In genomic region chr20:3720626-3721025, GRCh38 we compare ENCODE assay signal across 3 cellular contexts.
TF ChIP-seq lines count a peak whose summit lies in the region.

No MANE protein-coding gene starts in this region.

TF ChIP-seq in A549, 52 proteins besides CTCF, POLR2A, EP300 and RAD21:
- TF ChIP-seq MAX (IDR thresholded peaks at IDR 0.05) (no peak), SMC3 (IDR thresholded peaks at IDR 0.05) (no peak), POLR2AphosphoS2 (conservative IDR thresholded peaks at IDR 0.05; ENCODE audit: low read length) (no peak), CBX2 (IDR thresholded peaks at IDR 0.05; ENCODE audit: borderline replicate concordance, low read depth) (no peak), CHD4 (IDR thresholded peaks at IDR 0.05; ENCODE audit: borderline replicate concordance) (no peak)
- TF ChIP-seq, protein P1, sequence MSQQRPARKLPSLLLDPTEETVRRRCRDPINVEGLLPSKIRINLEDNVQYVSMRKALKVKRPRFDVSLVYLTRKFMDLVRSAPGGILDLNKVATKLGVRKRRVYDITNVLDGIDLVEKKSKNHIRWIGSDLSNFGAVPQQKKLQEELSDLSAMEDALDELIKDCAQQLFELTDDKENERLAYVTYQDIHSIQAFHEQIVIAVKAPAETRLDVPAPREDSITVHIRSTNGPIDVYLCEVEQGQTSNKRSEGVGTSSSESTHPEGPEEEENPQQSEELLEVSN (IDR thresholded peaks at IDR 0.05; ENCODE audit: borderline replicate concordance, low read depth), result no peak
TF ChIP-seq in A549: peak in this region for 0.

TF ChIP-seq in GM12891, 5 proteins besides CTCF, POLR2A, EP300 and RAD21:
- 0 out of 2 replicates have a peak, but pooled peaks have one; percentile 1 for TF ChIP-seq SPI1 (IDR thresholded peaks at IDR 0.05; ENCODE audit: low read depth, low read length)
- TF ChIP-seq TAF1 (IDR thresholded peaks at IDR 0.05; ENCODE audit: low read depth, low read length), result no peak

TF ChIP-seq in GM12878, 131 proteins besides CTCF, POLR2A, EP300 and RAD21:
- TF ChIP-seq LARP7 (IDR thresholded peaks at IDR 0.05) (no peak), MTA2 (IDR thresholded peaks at IDR 0.05; ENCODE audit: low read depth) (no peak), NFYA (IDR thresholded peaks at IDR 0.05; ENCODE audit: borderline replicate concordance, low read depth, low read length) (no peak), FOXK2 (IDR thresholded peaks at IDR 0.05) (no peak), ZNF24 (IDR thresholded peaks at IDR 0.05) (no peak), RELA (IDR thresholded peaks at IDR 0.05; ENCODE audit: borderline replicate concordance, partially characterized antibody) (no peak), CBX5 (IDR thresholded peaks at IDR 0.05; ENCODE audit: low read depth) (no peak), BCLAF1 (IDR thresholded peaks at IDR 0.05) (no peak)
- TF ChIP-seq, protein P2, sequence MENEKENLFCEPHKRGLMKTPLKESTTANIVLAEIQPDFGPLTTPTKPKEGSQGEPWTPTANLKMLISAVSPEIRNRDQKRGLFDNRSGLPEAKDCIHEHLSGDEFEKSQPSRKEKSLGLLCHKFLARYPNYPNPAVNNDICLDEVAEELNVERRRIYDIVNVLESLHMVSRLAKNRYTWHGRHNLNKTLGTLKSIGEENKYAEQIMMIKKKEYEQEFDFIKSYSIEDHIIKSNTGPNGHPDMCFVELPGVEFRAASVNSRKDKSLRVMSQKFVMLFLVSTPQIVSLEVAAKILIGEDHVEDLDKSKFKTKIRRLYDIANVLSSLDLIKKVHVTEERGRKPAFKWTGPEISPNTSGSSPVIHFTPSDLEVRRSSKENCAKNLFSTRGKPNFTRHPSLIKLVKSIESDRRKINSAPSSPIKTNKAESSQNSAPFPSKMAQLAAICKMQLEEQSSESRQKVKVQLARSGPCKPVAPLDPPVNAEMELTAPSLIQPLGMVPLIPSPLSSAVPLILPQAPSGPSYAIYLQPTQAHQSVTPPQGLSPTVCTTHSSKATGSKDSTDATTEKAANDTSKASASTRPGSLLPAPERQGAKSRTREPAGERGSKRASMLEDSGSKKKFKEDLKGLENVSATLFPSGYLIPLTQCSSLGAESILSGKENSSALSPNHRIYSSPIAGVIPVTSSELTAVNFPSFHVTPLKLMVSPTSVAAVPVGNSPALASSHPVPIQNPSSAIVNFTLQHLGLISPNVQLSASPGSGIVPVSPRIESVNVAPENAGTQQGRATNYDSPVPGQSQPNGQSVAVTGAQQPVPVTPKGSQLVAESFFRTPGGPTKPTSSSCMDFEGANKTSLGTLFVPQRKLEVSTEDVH (IDR thresholded peaks at IDR 0.05; ENCODE audit: low read depth, partially characterized antibody), result no peak
